In genomic region chr2:161096336-161096735, GRCh38 we compare ENCODE assay signal across 18 cellular contexts.
DNase-seq lines count a peak whose midpoint lies in the region; ATAC-seq, FAIRE-seq and TF ChIP-seq lines count a peak whose summit lies in the region.
"Had no signal": no experiment of that assay in that cellular context is flagged by ENCODE, and none has a peak within 500 bp of the region (broad histone marks: within the 10 kb centered on the region; RNA-seq: fewer than 3 reads in every experiment).

No MANE protein-coding gene starts in this region.

- no peak; the same call in 2 of the 3 replicates for ATAC-seq in GM12878
- ATAC-seq in heart left ventricle: peak in 3 of 4 donors; percentile 44 to 73 (median 65)
- peak; percentile 63 to 68 for ATAC-seq in gastrocnemius medialis
- ATAC-seq: activated CD4-positive, alpha-beta T cell treated with anti-CD3 and anti-CD28 coated beads for 36 hours; upper lobe of right lung had no signal

- H3K4me3 ChIP-seq in Karpas-422 (ENCODE audit: low read length) (peak overlapping the region; percentile 47), GM12878 (no peak overlapping the region), heart left ventricle (no peak overlapping the region), gastrocnemius medialis (no peak overlapping the region)
- H3K4me3 ChIP-seq: esophagus muscularis mucosa, upper lobe of right lung had no signal

- 0 out of 2 replicates have a peak, but pooled peaks cover 2% of the 10 kb centered on the region for H3K79me2 ChIP-seq in Karpas-422 (ENCODE audit: low read length)
- no peaks in the 10 kb centered on the region for H3K79me2 ChIP-seq in GM12878 (ENCODE audit: control insufficient read depth, insufficient read depth, low read length)

- H4K20me1 ChIP-seq in Karpas-422 (ENCODE audit: insufficient read depth, low read depth, low read length): no peaks in the 10 kb centered on the region
- H4K20me1 ChIP-seq in GM12878 (ENCODE audit: control insufficient read depth, insufficient read depth): no peaks in the 10 kb centered on the region

- CTCF ChIA-PET in GM12878 (lab: Yijun Ruan, JAX): interaction anchor here (0.7 to 2.9 kb wide), 5 partner anchors 10 to 127 kb away, joined by 3 to 11 read pairs (median 3); no protein-coding TSS in a partner anchor

- H3K9me2 ChIP-seq in Karpas-422 (replicated peaks; ENCODE audit: insufficient read depth, low read length): no peaks in the 10 kb centered on the region

- H2AFZ ChIP-seq in Karpas-422 (ENCODE audit: low read length): no peak overlapping the region
- no peak overlapping the region for H2AFZ ChIP-seq in GM12878 (ENCODE audit: control insufficient read depth, low read depth, low read length)

- H3K36me3 ChIP-seq in Karpas-422 (ENCODE audit: insufficient read depth, low read length) (no peaks in the 10 kb centered on the region), GM12878 (ENCODE audit: control insufficient read depth in 2 of 2, insufficient read depth in 2 of 2, low read length in 1 of 2) (no peaks in the 10 kb centered on the region), heart left ventricle (no peaks in the 10 kb centered on the region), gastrocnemius medialis (no peaks in the 10 kb centered on the region)
- H3K36me3 ChIP-seq: esophagus muscularis mucosa, upper lobe of right lung had no signal

- RAD21 ChIA-PET in GM12878 (lab: Charles Lee; ENCODE audit: unreplicated experiment): interaction anchor here (0.7 to 1.9 kb wide), 7 partner anchors 18 to 114 kb away, joined by 3 to 9 read pairs (median 4); no protein-coding TSS in a partner anchor

- 54% methylated on average over 2 of the region's 2 CpGs for WGBS in GM12878 (ENCODE audit: insufficient coverage, insufficient replicate concordance, low lambda C conversion rate, missing lambda C conversion rate)
- 47 to 72% (median 54%) methylated on average over 2 of the region's 2 CpGs for WGBS in heart left ventricle, 4 donors

- peak; percentile 7 for FAIRE-seq in GM12878 (lab: Jason Lieb, UNC)
- FAIRE-seq: GM12891 had no signal

- H3K9ac ChIP-seq in Karpas-422 (ENCODE audit: low read length): peak overlapping the region; percentile 69
- H3K9ac ChIP-seq in GM12878 (ENCODE audit: control insufficient read depth, insufficient read depth, low read length): no peak overlapping the region

- peaks cover 5% of the 10 kb centered on the region; the same call in 1 of the 2 replicates for H3K9me3 ChIP-seq in Karpas-422 (ENCODE audit: low read length)
- H3K9me3 ChIP-seq in GM12878 (replicated peaks; ENCODE audit: control insufficient read depth, insufficient read depth, low read length): peaks cover 3% of the 10 kb centered on the region; the same call in 2 of the 3 replicates
- H3K9me3 ChIP-seq in heart left ventricle: no peaks in the 10 kb centered on the region
- H3K9me3 ChIP-seq in gastrocnemius medialis: no peaks in the 10 kb centered on the region
- H3K9me3 ChIP-seq: esophagus muscularis mucosa, upper lobe of right lung had no signal

- no peaks in the 10 kb centered on the region for H3K27me3 ChIP-seq in Karpas-422 (ENCODE audit: low read length)
- no peaks in the 10 kb centered on the region for H3K27me3 ChIP-seq in GM12878 (replicated peaks in 1 of 2; ENCODE audit: control insufficient read depth in 2 of 2, insufficient read depth in 2 of 2, low read length in 1 of 2)
- no peaks in the 10 kb centered on the region for H3K27me3 ChIP-seq in heart left ventricle
- H3K27me3 ChIP-seq in gastrocnemius medialis: no peaks in the 10 kb centered on the region
- H3K27me3 ChIP-seq: esophagus muscularis mucosa, upper lobe of right lung had no signal

- SMC1A ChIA-PET in GM12878 (lab: Charles Lee; ENCODE audit: uncharacterized antibody, unreplicated experiment): interaction anchor here (0.7 to 3.1 kb wide), 18 partner anchors 9 to 147 kb away, joined by 3 to 21 read pairs (median 4); no protein-coding TSS in a partner anchor

- TF ChIP-seq CTCF in GM12878 (IDR thresholded peaks at IDR 0.05 in 2 of 3, conservative IDR thresholded peaks at IDR 0.05 in 1 of 3; ENCODE audit: control insufficient read depth in 2 of 3, extremely low read depth in 1 of 3, insufficient read depth in 1 of 3, low read depth in 3 of 3, low read length in 3 of 3): no peak
- TF ChIP-seq CTCF in heart left ventricle (IDR thresholded peaks at IDR 0.05): no peak
- TF ChIP-seq CTCF in gastrocnemius medialis (IDR thresholded peaks at IDR 0.05 in 4 of 5, conservative IDR thresholded peaks at IDR 0.05 in 1 of 5): no peak

- TF ChIP-seq RAD21 in GM12878 (IDR thresholded peaks at IDR 0.05; ENCODE audit: insufficient read depth, low read depth, low read length): no peak

- H3K4me1 ChIP-seq in Karpas-422 (ENCODE audit: low read length) (peaks cover 55% of the 10 kb centered on the region), GM12878 (ENCODE audit: control insufficient read depth, insufficient read depth, low read length) (peaks cover 6% of the 10 kb centered on the region), heart left ventricle (peaks cover 0 to 11% (median 0%) of the 10 kb centered on the region in 12 donors), gastrocnemius medialis (no peaks in the 10 kb centered on the region)
- H3K4me1 ChIP-seq: upper lobe of right lung had no signal

- no peak for TF ChIP-seq EP300 in GM12878 (IDR thresholded peaks at IDR 0.05; ENCODE audit: borderline replicate concordance in 1 of 2, control insufficient read depth in 1 of 2, low read depth in 2 of 2, low read length in 2 of 2)

- POLR2A ChIA-PET in GM12878 (lab: Charles Lee): interaction anchor here (1.6 to 2.1 kb wide), 3 partner anchors 12 to 40 kb away, joined by 6 to 7 read pairs (median 6); no protein-coding TSS in a partner anchor

- DNase-seq in Karpas-422 (peak; percentile 71), GM12878 (ENCODE audit: low read depth, low spot score) (no peak), heart left ventricle (no peak), gastrocnemius medialis (no peak), kidney tubule cell (ENCODE audit: low spot score) (no peak), SIG-M5 (lab: John Stamatoyannopoulos, UW) (no peak), NCI-H510A treated with DMSO at 0.1 percent for 48 hours (lab: John Stamatoyannopoulos, UW) (no peak)
- DNase-seq: activated CD4-positive, alpha-beta T cell treated with anti-CD3 and anti-CD28 coated beads for 36 hours; activated naive CD8-positive, alpha-beta T cell treated with anti-CD3 and anti-CD28 coated beads for 36 hours; C1 segment of cervical spinal cord; EL; NCI-H1092 treated with DMSO at 0.1 percent for 48 hours; posterior cingulate gyrus; RPMI8226; stimulated activated CD8-positive, alpha-beta memory T cell treated with anti-CD3 and anti-CD28 coated beads, Interleukin-4, amount 100 ng/mL, for 48 hours; upper lobe of right lung had no signal

- H3K4me2 ChIP-seq in Karpas-422 (ENCODE audit: low read depth, low read length, poor library complexity, severe bottlenecking): peak overlapping the region; percentile 75
- no peak overlapping the region for H3K4me2 ChIP-seq in GM12878 (ENCODE audit: control insufficient read depth, insufficient read depth)

- BruUV-seq in GM12878 (replicated peaks; lab: Mats Ljungman, UMichigan): no TSS peak

- in situ Hi-C loops in GM12878 (cut with MboI): no loop called here
- in situ Hi-C loops in gastrocnemius medialis (cut with MboI; ENCODE audit: low sequenced_read_pairs in 4 of 4): no loop called here

- intact Hi-C loops in GM12878 (cut with micrococcal nuclease; ENCODE audit: unreplicated experiment) (no loop called here), heart left ventricle (cut with DNase I) (no loop called here), gastrocnemius medialis (cut with DNase I; ENCODE audit: low total_unique reads) (no loop called here)

- TF ChIP-seq POLR2A in GM12878 (IDR thresholded peaks at IDR 0.05; ENCODE audit: low read depth, low read length) (no peak), heart left ventricle (IDR thresholded peaks at IDR 0.05) (no peak), gastrocnemius medialis (IDR thresholded peaks at IDR 0.05) (no peak)

- H3K27ac ChIP-seq in Karpas-422 (ENCODE audit: low read length): peak overlapping the region; percentile 96
- H3K27ac ChIP-seq in GM12878 (ENCODE audit: control insufficient read depth, insufficient read depth): no peak overlapping the region
- no peak overlapping the region for H3K27ac ChIP-seq in heart left ventricle
- H3K27ac ChIP-seq in gastrocnemius medialis: no peak overlapping the region
- H3K27ac ChIP-seq: esophagus muscularis mucosa, upper lobe of right lung had no signal

TF ChIP-seq in GM12878, 131 proteins besides CTCF, POLR2A, EP300 and RAD21 (continues in another document):
- TF ChIP-seq ELK1 (IDR thresholded peaks at IDR 0.05; ENCODE audit: low read depth, low read length) (no peak), HDGF (IDR thresholded peaks at IDR 0.05) (no peak), CREB1 (IDR thresholded peaks at IDR 0.05; ENCODE audit: low read depth) (no peak), CREM (IDR thresholded peaks at IDR 0.05; ENCODE audit: low read depth) (no peak), ZZZ3 (IDR thresholded peaks at IDR 0.05; ENCODE audit: control insufficient read depth, insufficient read length, low read depth) (no peak), ZNF217 (IDR thresholded peaks at IDR 0.05) (no peak)
